1 cellular context compared by ENCODE assay signal in the genomic region with DNA sequence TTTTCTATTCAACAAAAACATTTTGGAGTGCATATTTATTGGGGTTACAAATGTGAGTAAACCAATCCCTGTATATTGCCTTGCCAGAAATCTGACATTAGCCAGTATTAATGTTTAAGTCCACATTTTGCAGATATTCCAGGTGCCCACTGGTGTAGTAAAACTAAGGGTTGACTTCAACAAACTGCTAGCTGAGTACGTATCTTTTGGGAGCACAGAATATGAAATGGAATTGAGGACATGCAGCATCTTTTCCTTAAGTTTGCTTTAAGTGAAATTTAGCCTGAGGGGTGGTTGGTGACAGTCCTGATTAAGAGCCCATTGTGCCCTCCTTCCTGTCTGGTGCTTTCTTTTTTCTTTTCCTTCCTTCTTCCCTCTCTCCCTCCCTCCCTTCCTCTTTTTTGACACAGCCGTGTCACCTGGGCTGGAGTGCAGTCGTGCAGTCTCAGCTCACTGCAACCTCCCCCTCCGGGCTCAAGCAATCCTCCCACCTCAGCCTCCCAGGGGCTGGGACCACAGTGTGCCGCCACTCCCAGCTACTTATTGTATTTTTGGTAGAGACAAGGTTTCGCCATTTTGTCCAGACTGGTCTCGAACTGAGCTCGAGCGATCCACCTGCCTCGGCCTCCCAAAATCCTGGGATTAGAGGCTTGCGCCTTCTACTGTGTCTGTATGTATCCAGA.
TF ChIP-seq lines count a peak whose summit lies in the region.

No MANE protein-coding gene starts in this region.

TF ChIP-seq in SK-N-SH treated with all-trans-retinoic acid at 6 μM for 48 hours, 23 proteins besides CTCF, POLR2A, EP300 and RAD21 (continued from another document):
- TF ChIP-seq, protein P1, sequence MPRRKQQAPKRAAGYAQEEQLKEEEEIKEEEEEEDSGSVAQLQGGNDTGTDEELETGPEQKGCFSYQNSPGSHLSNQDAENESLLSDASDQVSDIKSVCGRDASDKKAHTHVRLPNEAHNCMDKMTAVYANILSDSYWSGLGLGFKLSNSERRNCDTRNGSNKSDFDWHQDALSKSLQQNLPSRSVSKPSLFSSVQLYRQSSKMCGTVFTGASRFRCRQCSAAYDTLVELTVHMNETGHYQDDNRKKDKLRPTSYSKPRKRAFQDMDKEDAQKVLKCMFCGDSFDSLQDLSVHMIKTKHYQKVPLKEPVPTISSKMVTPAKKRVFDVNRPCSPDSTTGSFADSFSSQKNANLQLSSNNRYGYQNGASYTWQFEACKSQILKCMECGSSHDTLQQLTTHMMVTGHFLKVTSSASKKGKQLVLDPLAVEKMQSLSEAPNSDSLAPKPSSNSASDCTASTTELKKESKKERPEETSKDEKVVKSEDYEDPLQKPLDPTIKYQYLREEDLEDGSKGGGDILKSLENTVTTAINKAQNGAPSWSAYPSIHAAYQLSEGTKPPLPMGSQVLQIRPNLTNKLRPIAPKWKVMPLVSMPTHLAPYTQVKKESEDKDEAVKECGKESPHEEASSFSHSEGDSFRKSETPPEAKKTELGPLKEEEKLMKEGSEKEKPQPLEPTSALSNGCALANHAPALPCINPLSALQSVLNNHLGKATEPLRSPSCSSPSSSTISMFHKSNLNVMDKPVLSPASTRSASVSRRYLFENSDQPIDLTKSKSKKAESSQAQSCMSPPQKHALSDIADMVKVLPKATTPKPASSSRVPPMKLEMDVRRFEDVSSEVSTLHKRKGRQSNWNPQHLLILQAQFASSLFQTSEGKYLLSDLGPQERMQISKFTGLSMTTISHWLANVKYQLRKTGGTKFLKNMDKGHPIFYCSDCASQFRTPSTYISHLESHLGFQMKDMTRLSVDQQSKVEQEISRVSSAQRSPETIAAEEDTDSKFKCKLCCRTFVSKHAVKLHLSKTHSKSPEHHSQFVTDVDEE (CRISPR knock-in tag; IDR thresholded peaks at IDR 0.05): no peak
- TF ChIP-seq ZFP30 (CRISPR knock-in tag; IDR thresholded peaks at IDR 0.05): no peak
- TF ChIP-seq GLIS3 (CRISPR knock-in tag; IDR thresholded peaks at IDR 0.05): no peak
- no peak for TF ChIP-seq ARNTL (CRISPR knock-in tag; IDR thresholded peaks at IDR 0.05; ENCODE audit: borderline replicate concordance, low read depth)
- TF ChIP-seq TCF4 (CRISPR knock-in tag; IDR thresholded peaks at IDR 0.05; ENCODE audit: borderline replicate concordance): no peak
- TF ChIP-seq, protein P2, sequence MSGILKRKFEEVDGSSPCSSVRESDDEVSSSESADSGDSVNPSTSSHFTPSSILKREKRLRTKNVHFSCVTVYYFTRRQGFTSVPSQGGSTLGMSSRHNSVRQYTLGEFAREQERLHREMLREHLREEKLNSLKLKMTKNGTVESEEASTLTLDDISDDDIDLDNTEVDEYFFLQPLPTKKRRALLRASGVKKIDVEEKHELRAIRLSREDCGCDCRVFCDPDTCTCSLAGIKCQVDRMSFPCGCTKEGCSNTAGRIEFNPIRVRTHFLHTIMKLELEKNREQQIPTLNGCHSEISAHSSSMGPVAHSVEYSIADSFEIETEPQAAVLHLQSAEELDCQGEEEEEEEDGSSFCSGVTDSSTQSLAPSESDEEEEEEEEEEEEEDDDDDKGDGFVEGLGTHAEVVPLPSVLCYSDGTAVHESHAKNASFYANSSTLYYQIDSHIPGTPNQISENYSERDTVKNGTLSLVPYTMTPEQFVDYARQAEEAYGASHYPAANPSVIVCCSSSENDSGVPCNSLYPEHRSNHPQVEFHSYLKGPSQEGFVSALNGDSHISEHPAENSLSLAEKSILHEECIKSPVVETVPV (CRISPR knock-in tag; IDR thresholded peaks at IDR 0.05): no peak
- no peak for TF ChIP-seq PPARA (CRISPR knock-in tag; IDR thresholded peaks at IDR 0.05; ENCODE audit: borderline replicate concordance)
- TF ChIP-seq SNAI2 (CRISPR knock-in tag; IDR thresholded peaks at IDR 0.05): no peak
